In genomic region chr2:197804758-197805597, GRCh38 we compare ENCODE assay signal across 8 cellular contexts. TPM values are rescaled to one million over a fixed set of nuclear protein-coding genes. Genes with fewer than 3 reads are reported as not detected.
A peak's percentile ranks its signal among the peaks of the same experiment; 100 is the strongest.
DNase-seq lines count a peak whose midpoint lies in the region; ATAC-seq, FAIRE-seq and TF ChIP-seq lines count a peak whose summit lies in the region.

No MANE protein-coding gene starts in this region.

- TF ChIP-seq POLR2A in gastrocnemius medialis (IDR thresholded peaks at IDR 0.05), result peak; percentile 39 to 49

- BruUV-seq in Panc1 (replicated peaks; lab: Mats Ljungman, UMichigan), result no TSS peak

- no peaks in the 10 kb centered on the region for H3K9me3 ChIP-seq in Panc1 (ENCODE audit: control insufficient read depth, insufficient read depth, low read depth, low read length)
- H3K9me3 ChIP-seq in ascending aorta, result no peaks in the 10 kb centered on the region
- no peaks in the 10 kb centered on the region for H3K9me3 ChIP-seq in gastrocnemius medialis

- peaks cover 55% of the 10 kb centered on the region for H3K27me3 ChIP-seq in Panc1 (ENCODE audit: control insufficient read depth, insufficient read depth, low read length)
- no peaks in the 10 kb centered on the region for H3K27me3 ChIP-seq in ascending aorta
- H3K27me3 ChIP-seq in gastrocnemius medialis, result no peaks in the 10 kb centered on the region

- H3K4me1 ChIP-seq in Panc1 (ENCODE audit: control insufficient read depth, insufficient read depth, low read length), result no peaks in the 10 kb centered on the region; the same call in 1 of the 2 replicates
- H3K4me1 ChIP-seq in ascending aorta, result peaks cover 3 to 10% of the 10 kb centered on the region in 2 donors
- H3K4me1 ChIP-seq in gastrocnemius medialis, result peaks cover 56 to 67% of the 10 kb centered on the region in 2 donors

- no peaks in the 10 kb centered on the region for H3K9me3 Mint-ChIP-seq in HFFc6

- in situ Hi-C loops in Panc1 (cut with HindIII; ENCODE audit: low pct_unique_long_range_greater_than_20kb, low sequenced_read_pairs) (no loop called here), gastrocnemius medialis (cut with MboI; ENCODE audit: low sequenced_read_pairs in 4 of 4) (loop anchor here (5.0 to 25.0 kb wide), 4 partner anchors 322 to 492 kb away; no protein-coding TSS in a partner anchor)

- H3K27me3 Mint-ChIP-seq in HFFc6 (ENCODE audit: insufficient read depth), result peaks cover 19% of the 10 kb centered on the region

- peaks cover 8% of the 10 kb centered on the region for H3K4me1 Mint-ChIP-seq in HFFc6 (ENCODE audit: low read depth)

- TF ChIP-seq CTCF in GM12874 (IDR thresholded peaks at IDR 0.05; ENCODE audit: insufficient read depth, low read depth, low read length) (peak; percentile 28; the same call in 1 of the 2 replicates), HFFc6 (IDR thresholded peaks at IDR 0.05) (peak; percentile 6; the same call in 1 of the 2 replicates), Panc1 (IDR thresholded peaks at IDR 0.05) (no peak; the same call in 1 of the 2 replicates), ascending aorta (IDR thresholded peaks at IDR 0.05) (peak in 1 of 3 experiments; percentile 7), gastrocnemius medialis (IDR thresholded peaks at IDR 0.05 in 4 of 5, conservative IDR thresholded peaks at IDR 0.05 in 1 of 5) (peak in 1 of 5 experiments; percentile 11)

- peak; percentile 61 for ATAC-seq in Panc1
- peak; percentile 33 to 45 for ATAC-seq in gastrocnemius medialis

- H3K4me3 Mint-ChIP-seq in HFFc6, result peak overlapping the region; percentile 89

- H3K36me3 ChIP-seq in Panc1 (ENCODE audit: control insufficient read depth, insufficient read depth, low read length) (no peaks in the 10 kb centered on the region; the same call in 1 of the 2 replicates), ascending aorta (no peaks in the 10 kb centered on the region), gastrocnemius medialis (no peaks in the 10 kb centered on the region)

- CTCF ChIA-PET in Panc1 (lab: Charles Lee), result no interaction called here

- FAIRE-seq in urothelium cell line (lab: Jason Lieb, UNC), result no peak

- H3K27ac ChIP-seq in Panc1 (ENCODE audit: low read length) (no peak overlapping the region), ascending aorta (peak overlapping the region; percentile 87 to 96), gastrocnemius medialis (peak overlapping the region; percentile 83 to 91 (median 88))

- no peak overlapping the region for H3K27ac Mint-ChIP-seq in HFFc6

- POLR2A ChIA-PET in Panc1 (lab: Charles Lee), result no interaction called here

- no peak for DNase-seq in HFFc6
- DNase-seq in Panc1 (ENCODE audit: low read depth, low spot score), result no peak
- DNase-seq in ascending aorta (ENCODE audit: low spot score in 2 of 2), result peak in 1 of 2 donors; percentile 71
- peak in 29 of 51 donors; percentile 6 to 67 (median 34) for DNase-seq in hypothalamus (lab: John Stamatoyannopoulos, UW)
- DNase-seq in gastrocnemius medialis, result peak; percentile 24 to 31
- no peak for DNase-seq in urothelium cell line (ENCODE audit: low spot score)
- no peak for DNase-seq in NCI-H526 treated with DMSO at 0.1 percent for 48 hours (lab: John Stamatoyannopoulos, UW)

- intact Hi-C loops in Panc1 (cut with micrococcal nuclease; ENCODE audit: unreplicated experiment) (loop anchor here (5.0 kb wide), 1 partner anchor 247 kb away; no protein-coding TSS in a partner anchor), ascending aorta (cut with DNase I) (loop anchor here (1.0 to 5.0 kb wide), 5 partner anchors 77 to 272 kb away; partner anchors contain the start of gene MARS2), gastrocnemius medialis (cut with DNase I; ENCODE audit: low total_unique reads) (loop anchor here (5.0 to 10.0 kb wide), 4 partner anchors 67 to 1660 kb away; no protein-coding TSS in a partner anchor)

- peak overlapping the region; percentile 33 to 48 for H3K4me3 ChIP-seq in Panc1 (ENCODE audit: low read depth in 2 of 2, low read length in 2 of 2)
- H3K4me3 ChIP-seq in ascending aorta, result peak overlapping the region; percentile 70 to 99
- H3K4me3 ChIP-seq in gastrocnemius medialis, result peak overlapping the region; percentile 54 to 93 (median 76)

- H3K36me3 Mint-ChIP-seq in HFFc6 (ENCODE audit: low read depth), result no peaks in the 10 kb centered on the region

RNA-seq across cellular contexts. Expression of gene PLCL1, which starts 0.6 kb away (rescaled TPM):
- under 1 TPM in 4 of 6 experiments, not detected in 2; 0.03 to 0.14 (median 0.12) TPM for total RNA-seq in HFFc6 (2021; fragmentation: NEBNext Ultra II Directional; extraction: Animal tissue kit (Norgen Biotek cat#: 25700))
- total RNA-seq in Panc1 (2021; ENCODE audit: unreplicated experiment), result not detected
- not detected for polyA plus RNA-seq in Panc1 (2012; ENCODE audit: insufficient read length)
- total RNA-seq in ascending aorta, result 14.3 TPM
- total RNA-seq in gastrocnemius medialis, result 10 to 100 TPM in 2 of 4 donors, 1 to 10 TPM in 2; 5.9 to 10.7 (median 9.8) TPM

RNA-seq across cellular contexts. Expression of gene BOLL, which starts 19.9 kb away (rescaled TPM):
- total RNA-seq in HFFc6 (2021; fragmentation: NEBNext Ultra II Directional; extraction: Animal tissue kit (Norgen Biotek cat#: 25700)), result not detected
- not detected for total RNA-seq in Panc1 (2021; ENCODE audit: unreplicated experiment)
- not detected for polyA plus RNA-seq in Panc1 (2012; ENCODE audit: insufficient read length)
- not detected for total RNA-seq in ascending aorta
- total RNA-seq in gastrocnemius medialis, result 1 to 10 TPM; 2.4 to 8.1 (median 2.6) TPM

Comparison
In these comparisons a context has a peak if more than half of its experiments do, and no peak if none do; other contexts are left out.
1. DNase-seq: peak in hypothalamus (29 of 51) and gastrocnemius medialis (2 of 2); none in HFFc6 (single experiment), Panc1 (single experiment), urothelium cell line (single experiment) and NCI-H526 treated with DMSO at 0.1 percent for 48 hours (single experiment).
2. Peak in every context shown above with its lines, with median percentiles within 50 percentile points of each other: H3K4me3 ChIP-seq.